19 cellular contexts compared by ENCODE assay signal in genomic region chr9:16640649-16641048, GRCh38.
DNase-seq lines count a peak whose midpoint lies in the region; ATAC-seq and TF ChIP-seq lines count a peak whose summit lies in the region.
"Had no signal": no experiment of that assay in that cellular context is flagged by ENCODE, and none has a peak within 500 bp of the region (broad histone marks: within the 10 kb centered on the region; RNA-seq: fewer than 3 reads in every experiment).

No MANE protein-coding gene starts in this region.

- H3K27ac ChIP-seq in H9 (ENCODE audit: insufficient read length, low read depth, low read length) (no peak overlapping the region), gastrocnemius medialis (peak overlapping the region in 3 of 4 donors; percentile 32 to 44 (median 38))
- H3K27ac ChIP-seq: colonic mucosa, gastroesophageal sphincter, spleen, testis had no signal

- no peak overlapping the region for H3K4ac ChIP-seq in H9 (ENCODE audit: low read depth, low read length)

- no peak overlapping the region for H2BK15ac ChIP-seq in H9 (ENCODE audit: low read depth, low read length)

- H3K36me3 ChIP-seq in gastrocnemius medialis: no peaks in the 10 kb centered on the region
- H3K36me3 ChIP-seq: colonic mucosa, gastroesophageal sphincter, spleen had no signal

- no peak overlapping the region for H2BK12ac ChIP-seq in H9 (ENCODE audit: insufficient read length, low read depth, low read length)

- intact Hi-C loops in gastrocnemius medialis (cut with DNase I; ENCODE audit: low total_unique reads): loop anchor here (2.0 to 5.0 kb wide), 2 partner anchors 26 to 77 kb away; no protein-coding TSS in a partner anchor

- no peaks in the 10 kb centered on the region for H3K9me3 ChIP-seq in H9 (ENCODE audit: control insufficient read depth, low read depth, low read length)
- no peaks in the 10 kb centered on the region for H3K9me3 ChIP-seq in gastrocnemius medialis
- H3K9me3 ChIP-seq: colonic mucosa, gastroesophageal sphincter, testis had no signal

- no peak overlapping the region for H3K4me3 ChIP-seq in gastrocnemius medialis
- H3K4me3 ChIP-seq: colonic mucosa, gastroesophageal sphincter, spleen, testis had no signal

- TF ChIP-seq CTCF in H9 (conservative IDR thresholded peaks at IDR 0.05) (peak; percentile 61), gastrocnemius medialis (IDR thresholded peaks at IDR 0.05 in 4 of 5, conservative IDR thresholded peaks at IDR 0.05 in 1 of 5) (peak in 2 of 5 experiments; percentile 14 to 37)

- no CpG with 5 or more reads among the region's 2 CpGs for WGBS in H9 (ENCODE audit: extremely low coverage, insufficient read length, low lambda C conversion rate)

- no peak overlapping the region for H3T11ph ChIP-seq in H9 (ENCODE audit: low read length)

- peak; percentile 77 for ATAC-seq in SK-N-SH treated with all-trans-retinoic acid at 6 μM for 48 hours
- peak; percentile 96 to 100 for ATAC-seq in gastrocnemius medialis
- ATAC-seq: gastroesophageal sphincter, left lobe of liver had no signal

- no peak overlapping the region for H2BK120ac ChIP-seq in H9 (ENCODE audit: low read depth, low read length, poor library complexity, severe bottlenecking)

- in situ Hi-C loops in gastrocnemius medialis (cut with MboI; ENCODE audit: low sequenced_read_pairs in 4 of 4): no loop called here

- H3K23ac ChIP-seq in H9 (ENCODE audit: insufficient read length, low read depth, low read length): no peak overlapping the region

- H3K27me3 ChIP-seq in H9 (ENCODE audit: insufficient read depth, low read length) (no peaks in the 10 kb centered on the region), gastrocnemius medialis (no peaks in the 10 kb centered on the region)
- H3K27me3 ChIP-seq: colonic mucosa, gastroesophageal sphincter, spleen, testis had no signal

- no peak overlapping the region for H3K9ac ChIP-seq in H9 (ENCODE audit: extremely low read depth, insufficient read length, low read length)

- no peak overlapping the region for H3K18ac ChIP-seq in H9 (ENCODE audit: insufficient read length, low read depth, low read length)

- no peaks in the 10 kb centered on the region for H4K20me1 ChIP-seq in H9 (ENCODE audit: control insufficient read depth, insufficient read depth, insufficient read length)

- H3K9me3 Mint-ChIP-seq in H9: no peaks in the 10 kb centered on the region
- peaks cover 2% of the 10 kb centered on the region for H3K9me3 Mint-ChIP-seq in activated T-cell treated with anti-CD3 and anti-CD28 coated beads, Interleukin-2, amount 50 U/mL, for 24 hours
- H3K9me3 Mint-ChIP-seq: nephron progenitor cell had no signal

- no peak overlapping the region for H2AFZ ChIP-seq in H9 (ENCODE audit: low read length)

- no peak overlapping the region for H4K5ac ChIP-seq in H9 (ENCODE audit: insufficient read length, low read depth, low read length)

- no peak overlapping the region for H2BK20ac ChIP-seq in H9 (ENCODE audit: low read depth, low read length, poor library complexity, severe bottlenecking)

- H3K56ac ChIP-seq in H9 (ENCODE audit: insufficient read length, low read depth, low read length): no peak overlapping the region

- no peak overlapping the region for H2AK5ac ChIP-seq in H9 (ENCODE audit: insufficient read length, low read length)

- TF ChIP-seq POLR2A in gastrocnemius medialis (IDR thresholded peaks at IDR 0.05): no peak

- peaks cover 3% of the 10 kb centered on the region for H3K79me1 ChIP-seq in H9 (ENCODE audit: insufficient read depth, low read depth, low read length, poor library complexity, severe bottlenecking)

- H3K4me2 ChIP-seq in H9 (ENCODE audit: insufficient read depth, insufficient read length, low read length): no peak overlapping the region

- no peaks in the 10 kb centered on the region for H3K23me2 ChIP-seq in H9 (ENCODE audit: insufficient read length, low read depth, low read length, poor library complexity, severe bottlenecking)

- H2BK5ac ChIP-seq in H9 (ENCODE audit: insufficient read length, low read length): no peak overlapping the region

- H3K4me1 Mint-ChIP-seq in H9: peaks cover 30 to 36% of the 10 kb centered on the region in 2 experiments
- H3K4me1 Mint-ChIP-seq in activated T-cell treated with anti-CD3 and anti-CD28 coated beads, Interleukin-2, amount 50 U/mL, for 24 hours (ENCODE audit: low read depth): no peaks in the 10 kb centered on the region

- no peak overlapping the region for H3K14ac ChIP-seq in H9 (ENCODE audit: insufficient read depth, low read length)

- no peak overlapping the region for H4K91ac ChIP-seq in H9 (ENCODE audit: insufficient read length, low read depth, low read length)

- no peaks in the 10 kb centered on the region for H3K27me3 Mint-ChIP-seq in H9 (ENCODE audit: low read depth)
- no peaks in the 10 kb centered on the region for H3K27me3 Mint-ChIP-seq in activated T-cell treated with anti-CD3 and anti-CD28 coated beads, Interleukin-2, amount 50 U/mL, for 24 hours

- DNase-seq in H9 (no peak), glomerular visceral epithelial cell (ENCODE audit: extremely low spot score) (peak; percentile 44), gastrocnemius medialis (peak; percentile 19 to 67), NCI-H1436 treated with DMSO at 0.1 percent for 48 hours (lab: John Stamatoyannopoulos, UW) (no peak)
- DNase-seq in stimulated activated CD4-positive, alpha-beta T cell treated with anti-CD3 and anti-CD28 coated beads, Interleukin-4, amount 100 ng/mL, for 4 hours: no peak
- DNase-seq in activated T-cell treated with anti-CD3 and anti-CD28 coated beads, Interleukin-2, amount 50 U/mL, for 24 hours: no peak
- DNase-seq: activated CD8-positive, alpha-beta memory T cell treated with anti-CD3 and anti-CD28 coated beads, Interleukin-2, amount 50 U/mL, for 4 hours; colonic mucosa; COR-L47; MV-4-11; NCI-H446; nephron progenitor cell; Right ventricle myocardium superior; spleen; testis had no signal

- H3K4me3 Mint-ChIP-seq in H9: no peak overlapping the region
- no peak overlapping the region for H3K4me3 Mint-ChIP-seq in activated T-cell treated with anti-CD3 and anti-CD28 coated beads, Interleukin-2, amount 50 U/mL, for 24 hours
- H3K4me3 Mint-ChIP-seq: activated naive CD8-positive, alpha-beta T cell; nephron progenitor cell had no signal

- H3K79me2 ChIP-seq in H9 (ENCODE audit: insufficient read depth, low read length): no peaks in the 10 kb centered on the region

- H3K27ac Mint-ChIP-seq in H9: peak overlapping the region in 2 of 3 experiments; percentile 33 to 40; a peak in 2 of 7 replicates
- H3K27ac Mint-ChIP-seq in activated T-cell treated with anti-CD3 and anti-CD28 coated beads, Interleukin-2, amount 50 U/mL, for 24 hours: no peak overlapping the region
- H3K27ac Mint-ChIP-seq: activated naive CD8-positive, alpha-beta T cell; nephron progenitor cell had no signal

- no peak overlapping the region for H4K8ac ChIP-seq in H9 (replicated peaks; ENCODE audit: insufficient read length, low read depth, low read length)

- H3K4me1 ChIP-seq in H9 (ENCODE audit: insufficient read depth, low read length) (peaks cover 2% of the 10 kb centered on the region; the same call in 1 of the 2 replicates), gastrocnemius medialis (peaks cover 7 to 10% of the 10 kb centered on the region in 2 donors)
- H3K4me1 ChIP-seq: colonic mucosa, spleen, testis had no signal

- no peaks in the 10 kb centered on the region; a peak in 1 of 7 replicates for H3K36me3 Mint-ChIP-seq in H9 (ENCODE audit: insufficient read depth in 1 of 3, low read depth in 3 of 3)
- H3K36me3 Mint-ChIP-seq in activated T-cell treated with anti-CD3 and anti-CD28 coated beads, Interleukin-2, amount 50 U/mL, for 24 hours (ENCODE audit: low read depth): no peaks in the 10 kb centered on the region
- H3K36me3 Mint-ChIP-seq: activated naive CD8-positive, alpha-beta T cell had no signal

TF ChIP-seq in SK-N-SH treated with all-trans-retinoic acid at 6 μM for 48 hours, 23 proteins besides CTCF, POLR2A, EP300 and RAD21 (continues in another document):
- TF ChIP-seq ZNF565 (CRISPR knock-in tag; conservative IDR thresholded peaks at IDR 0.05; ENCODE audit: low read depth): no peak
- no peak for TF ChIP-seq ESRRG (CRISPR knock-in tag; IDR thresholded peaks at IDR 0.05)
- no peak for TF ChIP-seq BACH2 (CRISPR knock-in tag; IDR thresholded peaks at IDR 0.05; ENCODE audit: borderline replicate concordance)
- TF ChIP-seq ZFP30 (CRISPR knock-in tag; IDR thresholded peaks at IDR 0.05): no peak
- no peak for TF ChIP-seq ZFP3 (CRISPR knock-in tag; IDR thresholded peaks at IDR 0.05)
- TF ChIP-seq TCF4 (CRISPR knock-in tag; IDR thresholded peaks at IDR 0.05; ENCODE audit: borderline replicate concordance): no peak
- no peak for TF ChIP-seq PATZ1 (CRISPR knock-in tag; IDR thresholded peaks at IDR 0.05; ENCODE audit: borderline replicate concordance)
- TF ChIP-seq SNAI2 (CRISPR knock-in tag; IDR thresholded peaks at IDR 0.05): no peak
- no peak for TF ChIP-seq CSRNP3 (CRISPR knock-in tag; IDR thresholded peaks at IDR 0.05)

Comparison
In these comparisons a context has a peak if more than half of its experiments do, and no peak if none do; other contexts are left out.
1. DNase-seq: peak in glomerular visceral epithelial cell (single experiment) and gastrocnemius medialis (2 of 2); none in H9 (single experiment), NCI-H1436 treated with DMSO at 0.1 percent for 48 hours (single experiment), stimulated activated CD4-positive, alpha-beta T cell treated with anti-CD3 and anti-CD28 coated beads, Interleukin-4, amount 100 ng/mL, for 4 hours (0 of 2) and activated T-cell treated with anti-CD3 and anti-CD28 coated beads, Interleukin-2, amount 50 U/mL, for 24 hours (single experiment).